22 cellular contexts compared by ENCODE assay signal in the genomic region with DNA sequence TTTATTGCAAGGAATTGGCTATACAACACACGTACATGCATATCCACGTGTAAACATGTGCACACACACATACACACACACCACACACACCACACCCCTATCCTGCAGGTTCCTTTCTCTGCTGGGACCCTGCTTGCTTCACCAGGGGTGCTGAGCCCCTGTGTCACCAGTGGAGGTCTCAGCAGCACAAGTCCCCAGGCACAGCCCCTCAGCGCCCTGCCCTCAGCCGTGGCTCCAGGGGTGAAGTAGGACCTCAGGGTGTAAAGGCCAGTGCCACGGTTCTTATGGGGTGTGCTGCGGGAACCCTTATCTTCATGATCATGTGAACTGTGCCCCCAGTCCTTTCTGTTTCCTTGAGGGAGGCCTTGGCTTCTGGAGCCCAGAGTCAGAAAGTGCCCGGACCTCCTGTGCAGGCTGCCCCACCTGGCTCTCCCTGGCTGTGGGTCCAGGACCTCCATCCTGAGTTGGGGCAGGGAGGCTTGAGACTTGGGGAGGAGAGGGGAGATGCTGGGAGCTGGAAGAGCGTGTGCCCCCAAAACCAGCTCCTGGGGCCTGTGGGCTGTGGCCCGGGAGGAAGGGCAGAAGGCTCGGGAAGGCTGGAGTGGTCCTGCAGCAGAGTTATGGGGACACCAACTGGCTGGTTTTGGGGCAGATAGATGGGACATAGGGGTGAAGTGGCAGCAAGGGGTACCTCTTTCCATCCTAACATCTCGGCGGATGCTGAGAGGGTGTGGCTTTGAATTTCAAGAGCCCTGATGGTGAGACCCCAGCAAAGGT. TPM values are rescaled to one million over a fixed set of nuclear protein-coding genes. Genes with fewer than 3 reads are reported as not detected.
DNase-seq lines count a peak whose midpoint lies in the region; ATAC-seq, FAIRE-seq and TF ChIP-seq lines count a peak whose summit lies in the region.
"Had no signal": no experiment of that assay in that cellular context is flagged by ENCODE, and none has a peak within 500 bp of the region (broad histone marks: within the 10 kb centered on the region; RNA-seq: fewer than 3 reads in every experiment).

No MANE protein-coding gene starts in this region.

- peaks cover 0 to 10% of the 10 kb centered on the region in 2 donors for H3K4me1 Mint-ChIP-seq in natural killer cell

- H3K9me3 ChIP-seq in DND-41 (ENCODE audit: insufficient read depth, low read length, severe bottlenecking) (no peaks in the 10 kb centered on the region), HepG2 (ENCODE audit: low read length) (no peaks in the 10 kb centered on the region), thoracic aorta (no peaks in the 10 kb centered on the region)
- H3K9me3 ChIP-seq: vagina had no signal

- H4K20me1 ChIP-seq in DND-41 (ENCODE audit: insufficient read depth, low read length), result 0 out of 2 replicates have a peak, but pooled peaks cover 4% of the 10 kb centered on the region
- H4K20me1 ChIP-seq in HepG2 (ENCODE audit: insufficient read depth, low read length), result no peaks in the 10 kb centered on the region

- H3K36me3 ChIP-seq in DND-41 (ENCODE audit: insufficient read depth, low read length) (no peaks in the 10 kb centered on the region), HepG2 (replicated peaks in 1 of 2; ENCODE audit: control insufficient read depth in 1 of 2, insufficient read depth in 2 of 2, low read length in 2 of 2) (no peaks in the 10 kb centered on the region), thoracic aorta (no peaks in the 10 kb centered on the region)
- H3K36me3 ChIP-seq: vagina had no signal

- H3K27me3 Mint-ChIP-seq in natural killer cell (ENCODE audit: low read depth in 2 of 2), result no peaks in the 10 kb centered on the region
- H3K27me3 Mint-ChIP-seq: activated CD4-positive, alpha-beta T cell treated with anti-CD3 and anti-CD28 coated beads, Interleukin-2, amount 10 ng/mL, durations not matched to agents 24 days and 14 days had no signal

- BruUV-seq in HepG2 (replicated peaks; lab: Mats Ljungman, UMichigan), result no TSS peak

- TF ChIP-seq CTCF in DND-41 (IDR thresholded peaks at IDR 0.05; ENCODE audit: borderline replicate concordance, extremely low read depth, low read length, poor library complexity, severe bottlenecking) (peak; percentile 5), HepG2 (CRISPR knock-in tag; IDR thresholded peaks at IDR 0.05) (peak; percentile 49), thoracic aorta (IDR thresholded peaks at IDR 0.05) (no peak), natural killer cell (IDR thresholded peaks at IDR 0.05) (no peak)

- H3K9ac ChIP-seq in DND-41 (ENCODE audit: low read depth, low read length) (no peak overlapping the region), HepG2 (ENCODE audit: insufficient read depth, low read depth, low read length) (no peak overlapping the region)
- H3K9ac ChIP-seq: GM23248 had no signal

- TF ChIP-seq POLR2A in HepG2 (IDR thresholded peaks at IDR 0.05; ENCODE audit: insufficient read depth in 1 of 2, low read depth in 2 of 2, low read length in 2 of 2), result no peak

- no peak overlapping the region for H3K27ac ChIP-seq in DND-41 (ENCODE audit: low read length)
- H3K27ac ChIP-seq in HepG2 (ENCODE audit: extremely low read length, insufficient read depth, low read length), result no peak overlapping the region
- no peak overlapping the region for H3K27ac ChIP-seq in thoracic aorta
- H3K27ac ChIP-seq: GM23248, vagina had no signal

- TF ChIP-seq RAD21 in HepG2 (CRISPR knock-in tag; IDR thresholded peaks at IDR 0.05), result no peak

- WGBS in HepG2 (ENCODE audit: low lambda C conversion rate), result 25% methylated on average over 11 of the region's 12 CpGs

- POLR2A ChIA-PET in HepG2 (lab: Yijun Ruan, JAX), result interaction anchor here (1.3 kb wide), 1 partner anchor 180 kb away, joined by 3 read pairs; the partner anchor contains the start of gene TAF1B

- H2AFZ ChIP-seq in DND-41 (ENCODE audit: low read depth, low read length), result no peak overlapping the region
- H2AFZ ChIP-seq in HepG2 (ENCODE audit: low read length), result no peak overlapping the region
- H2AFZ ChIP-seq: GM23248 had no signal

- H3K4me2 ChIP-seq in DND-41 (ENCODE audit: insufficient read depth, low read length) (no peak overlapping the region), HepG2 (ENCODE audit: low read depth, low read length) (no peak overlapping the region)

- ATAC-seq in DND-41 (ENCODE audit: insufficient read depth, low read depth) (no peak), SK-N-SH treated with all-trans-retinoic acid at 6 μM for 48 hours (peak; percentile 50; the same call in 2 of the 3 replicates), HepG2 (peak; percentile 28), thoracic aorta (ENCODE audit: insufficient number of reproducible peaks, low FRiP score, low read depth) (peak; percentile 12), natural killer cell (no peak), GM21723 (IDR thresholded peaks at IDR 0.05; ENCODE audit: unreplicated experiment) (no peak)
- ATAC-seq: left colon, sciatic nerve had no signal

- H3K27me3 ChIP-seq in DND-41 (ENCODE audit: insufficient read depth, low read length, poor library complexity) (no peaks in the 10 kb centered on the region), HepG2 (ENCODE audit: control insufficient read depth in 1 of 2, insufficient read depth in 2 of 2, low read length in 2 of 2) (peaks cover 11 to 60% of the 10 kb centered on the region in 2 experiments; a peak in 4 of 5 replicates), thoracic aorta (replicated peaks; ENCODE audit: insufficient read depth) (no peaks in the 10 kb centered on the region)
- H3K27me3 ChIP-seq: vagina had no signal

- H3K4me3 ChIP-seq in DND-41 (ENCODE audit: low read depth in 1 of 2, low read length in 2 of 2), result no peak overlapping the region
- H3K4me3 ChIP-seq in HepG2 (replicated peaks in 1 of 3; ENCODE audit: insufficient read depth in 1 of 3, low read depth in 2 of 3, low read length in 3 of 3), result no peak overlapping the region
- H3K4me3 ChIP-seq in thoracic aorta, result no peak overlapping the region
- H3K4me3 ChIP-seq: GM23248, vagina had no signal

- H3K4me1 ChIP-seq in DND-41 (ENCODE audit: insufficient read depth, low read length) (no peaks in the 10 kb centered on the region), HepG2 (ENCODE audit: insufficient read depth, low read length) (peaks cover 26% of the 10 kb centered on the region), thoracic aorta (ENCODE audit: control insufficient read depth in 1 of 2, low read depth in 2 of 2) (no peaks in the 10 kb centered on the region)
- H3K4me1 ChIP-seq: vagina had no signal

- H3K79me2 ChIP-seq in DND-41 (ENCODE audit: insufficient read depth, low read length) (no peaks in the 10 kb centered on the region), HepG2 (ENCODE audit: insufficient read depth, low read length) (no peaks in the 10 kb centered on the region)

- no peak for DNase-seq in DND-41
- no peak for DNase-seq in HepG2 (ENCODE audit: low spot score)
- no peak for DNase-seq in thoracic aorta (ENCODE audit: low spot score)
- no peak for DNase-seq in natural killer cell
- DNase-seq in A172 (ENCODE audit: low spot score), result no peak
- DNase-seq: activated CD4-positive, alpha-beta T cell treated with anti-CD3 and anti-CD28 coated beads, Interleukin-2, amount 10 ng/mL, durations not matched to agents 24 days and 14 days; activated gamma-delta T cell treated with Interleukin-2 at 50 U/mL for 16 hours; amniotic stem cell; CD4-positive, CD25-positive, alpha-beta regulatory T cell; DMS79 treated with DMSO at 0.1 percent for 48 hours; foreskin melanocyte; GM23248; left colon; NCI-H187 treated with DMSO at 0.1 percent for 48 hours; NCI-H446; stimulated activated CD4-positive, alpha-beta T cell treated with anti-CD3 and anti-CD28 coated beads, Interleukin-2, amount 100 ng/mL, for 24 hours had no signal

- no peak for FAIRE-seq in HepG2 (lab: Jason Lieb, UNC)
- FAIRE-seq: endometrium, GM18507 had no signal

- in situ Hi-C loops in HepG2 (cut with HindIII; ENCODE audit: extremely low pct_ligation_motif_present, low pct_unique_long_range_greater_than_20kb), result no loop called here

- H3K9me3 Mint-ChIP-seq in natural killer cell, result no peaks in the 10 kb centered on the region
- H3K9me3 Mint-ChIP-seq: activated CD4-positive, alpha-beta T cell treated with anti-CD3 and anti-CD28 coated beads, Interleukin-2, amount 10 ng/mL, durations not matched to agents 24 days and 14 days had no signal

- H3K36me3 Mint-ChIP-seq in natural killer cell, result no peaks in the 10 kb centered on the region
- H3K36me3 Mint-ChIP-seq: CD4-positive, CD25-positive, alpha-beta regulatory T cell had no signal

- H3K27ac Mint-ChIP-seq in natural killer cell, result no peak overlapping the region
- H3K27ac Mint-ChIP-seq: activated CD4-positive, alpha-beta T cell treated with anti-CD3 and anti-CD28 coated beads, Interleukin-2, amount 10 ng/mL, durations not matched to agents 24 days and 14 days had no signal

- CTCF ChIA-PET in HepG2 (lab: Yijun Ruan, JAX; ENCODE audit: low intra/inter-chr PET ratio, low total read pairs), result no interaction called here

- TF ChIP-seq EP300 in HepG2 (IDR thresholded peaks at IDR 0.05; ENCODE audit: low read depth in 2 of 2, low read length in 2 of 2), result no peak
- no peak for TF ChIP-seq EP300 in HepG2 (CRISPR knock-in tag; IDR thresholded peaks at IDR 0.05; ENCODE audit: borderline replicate concordance)

- intact Hi-C loops in HepG2 (cut with micrococcal nuclease; ENCODE audit: unreplicated experiment), result loop anchor here (1.0 to 2.0 kb wide), 2 partner anchors 224 to 253 kb away; no protein-coding TSS in a partner anchor
- intact Hi-C loops in natural killer cell (cut with micrococcal nuclease), result no loop called here

- no peak overlapping the region for H3K4me3 Mint-ChIP-seq in natural killer cell
- H3K4me3 Mint-ChIP-seq: activated CD4-positive, alpha-beta T cell treated with anti-CD3 and anti-CD28 coated beads, Interleukin-2, amount 10 ng/mL, durations not matched to agents 24 days and 14 days had no signal

RNA-seq across cellular contexts. Expression of gene KLF11, which starts 20.3 kb away (rescaled TPM):
- total RNA-seq in HepG2 (2016; rRNA removed; fragmentation: Illumina TruSeq; extraction: Trizol) (2.5 and 3.1 TPM in 2 replicates), thoracic aorta (10 to 100 TPM; 14.4 to 20.0 TPM), natural killer cell (10 to 100 TPM; 47.3 to 85.8 (median 49.3) TPM)
- 0.53 and 0.71 TPM in 2 replicates for total RNA-seq in HepG2 (2016; cell fraction: cytosol; rRNA removed; fragmentation: Illumina TruSeq; extraction: Trizol; ENCODE audit: low read depth)
- total RNA-seq in HepG2 (2016; cell fraction: insoluble cytoplasmic fraction; rRNA removed; fragmentation: Illumina TruSeq; extraction: Trizol), result 2.6 and 2.9 TPM in 2 replicates
- total RNA-seq in HepG2 (2016; cell fraction: membrane; rRNA removed; fragmentation: Illumina TruSeq; extraction: Trizol), result 3.0 and 3.1 TPM in 2 replicates
- total RNA-seq in HepG2 (2016; cell fraction: nucleus; rRNA removed; fragmentation: Illumina TruSeq; extraction: Trizol), result 2.7 and 3.1 TPM in 2 replicates
- polyA plus RNA-seq in HepG2 (2011; rRNA removed), result 11.8 and 16.9 TPM in 2 replicates
- 5.0 and 9.2 TPM in 2 replicates for polyA plus RNA-seq in HepG2 (2011; cell fraction: cytosol; rRNA removed)
- polyA plus RNA-seq in HepG2 (2011; cell fraction: nucleus; rRNA removed), result 5.8 and 9.5 TPM in 2 replicates
- 8.7 and 11.2 TPM in 2 replicates for polyA plus RNA-seq in HepG2 (2012)
- 0.48 and 0.57 TPM in 2 replicates for polyA plus RNA-seq in HepG2 (2016; cell fraction: cytosol; fragmentation: Illumina TruSeq; extraction: Trizol; ENCODE audit: low read depth)
- polyA plus RNA-seq in HepG2 (2016; cell fraction: insoluble cytoplasmic fraction; fragmentation: Illumina TruSeq; extraction: Trizol; ENCODE audit: low read depth), result 2.9 and 3.2 TPM in 2 replicates
- polyA plus RNA-seq in HepG2 (2016; cell fraction: membrane; fragmentation: Illumina TruSeq; extraction: Trizol; ENCODE audit: low read depth), result 1.8 and 2.0 TPM in 2 replicates
- 4.8 and 5.6 TPM in 2 replicates for polyA plus RNA-seq in HepG2 (2016; cell fraction: nucleus; fragmentation: Illumina TruSeq; extraction: Trizol; ENCODE audit: insufficient read depth, low read depth)
- polyA minus RNA-seq in HepG2 (2011; rRNA and poly(A)+ RNA removed; ENCODE audit: low replicate concordance), result 22.9 and 78.5 TPM in 2 replicates
- polyA minus RNA-seq in HepG2 (2011; cell fraction: cytosol; rRNA and poly(A)+ RNA removed), result 5.3 and 10.4 TPM in 2 replicates
- 7.1 and 10.8 TPM in 2 replicates for polyA minus RNA-seq in HepG2 (2011; cell fraction: nucleus; rRNA and poly(A)+ RNA removed)
- 18.7 and 21.4 TPM in 2 replicates for total RNA-seq in A172 (2014; rRNA removed; shearing (Covaris generic))

RNA-seq across cellular contexts. Expression of gene CYS1, which starts 57.1 kb away (rescaled TPM):
- not detected in 2 replicates for total RNA-seq in HepG2 (2016; rRNA removed; fragmentation: Illumina TruSeq; extraction: Trizol)
- total RNA-seq in HepG2 (2016; cell fraction: cytosol; rRNA removed; fragmentation: Illumina TruSeq; extraction: Trizol; ENCODE audit: low read depth), result 0.09 TPM in 1 of 2 replicates, not detected in the other
- total RNA-seq in HepG2 (2016; cell fraction: insoluble cytoplasmic fraction; rRNA removed; fragmentation: Illumina TruSeq; extraction: Trizol), result not detected in 2 replicates
- 0.14 TPM in 1 of 2 replicates, not detected in the other for total RNA-seq in HepG2 (2016; cell fraction: membrane; rRNA removed; fragmentation: Illumina TruSeq; extraction: Trizol)
- total RNA-seq in HepG2 (2016; cell fraction: nucleus; rRNA removed; fragmentation: Illumina TruSeq; extraction: Trizol), result not detected in 2 replicates
- 0.04 TPM in 2 replicates for polyA plus RNA-seq in HepG2 (2011; rRNA removed)
- polyA plus RNA-seq in HepG2 (2011; cell fraction: cytosol; rRNA removed), result 0.04 and 0.12 TPM in 2 replicates
- polyA plus RNA-seq in HepG2 (2011; cell fraction: nucleus; rRNA removed), result 0.03 TPM in 1 of 2 replicates, not detected in the other
- polyA plus RNA-seq in HepG2 (2012), result 0.13 TPM in 1 of 2 replicates, not detected in the other
- not detected in 2 replicates for polyA plus RNA-seq in HepG2 (2016; cell fraction: cytosol; fragmentation: Illumina TruSeq; extraction: Trizol; ENCODE audit: low read depth)
- not detected in 2 replicates for polyA plus RNA-seq in HepG2 (2016; cell fraction: insoluble cytoplasmic fraction; fragmentation: Illumina TruSeq; extraction: Trizol; ENCODE audit: low read depth)
- not detected in 2 replicates for polyA plus RNA-seq in HepG2 (2016; cell fraction: membrane; fragmentation: Illumina TruSeq; extraction: Trizol; ENCODE audit: low read depth)
- polyA plus RNA-seq in HepG2 (2016; cell fraction: nucleus; fragmentation: Illumina TruSeq; extraction: Trizol; ENCODE audit: insufficient read depth, low read depth), result not detected in 2 replicates
- 0.16 TPM in 1 of 2 replicates, not detected in the other for polyA minus RNA-seq in HepG2 (2011; rRNA and poly(A)+ RNA removed; ENCODE audit: low replicate concordance)
- polyA minus RNA-seq in HepG2 (2011; cell fraction: cytosol; rRNA and poly(A)+ RNA removed), result not detected in 2 replicates
- polyA minus RNA-seq in HepG2 (2011; cell fraction: nucleus; rRNA and poly(A)+ RNA removed), result not detected in 2 replicates
- 10 to 100 TPM; 13.5 to 26.9 TPM for total RNA-seq in thoracic aorta
- total RNA-seq in natural killer cell, result not detected
- 4.0 and 5.9 TPM in 2 replicates for total RNA-seq in A172 (2014; rRNA removed; shearing (Covaris generic))
- total RNA-seq: CD4-positive, CD25-positive, alpha-beta regulatory T cell had no signal
- polyA plus RNA-seq: CD4-positive, CD25-positive, alpha-beta regulatory T cell had no signal

Comparison
In these comparisons a context has a peak if more than half of its experiments do, and no peak if none do; other contexts are left out.
1. ATAC-seq: peak in SK-N-SH treated with all-trans-retinoic acid at 6 μM for 48 hours (single experiment), HepG2 (single experiment) and thoracic aorta (single experiment); none in DND-41 (single experiment), natural killer cell (0 of 3) and GM21723 (single experiment).
2. CTCF ChIP-seq: peak in DND-41 (single experiment) and HepG2 (single experiment); none in thoracic aorta (single experiment) and natural killer cell (single experiment).